ENCODE assay signal across 9 cellular contexts in the genomic region with DNA sequence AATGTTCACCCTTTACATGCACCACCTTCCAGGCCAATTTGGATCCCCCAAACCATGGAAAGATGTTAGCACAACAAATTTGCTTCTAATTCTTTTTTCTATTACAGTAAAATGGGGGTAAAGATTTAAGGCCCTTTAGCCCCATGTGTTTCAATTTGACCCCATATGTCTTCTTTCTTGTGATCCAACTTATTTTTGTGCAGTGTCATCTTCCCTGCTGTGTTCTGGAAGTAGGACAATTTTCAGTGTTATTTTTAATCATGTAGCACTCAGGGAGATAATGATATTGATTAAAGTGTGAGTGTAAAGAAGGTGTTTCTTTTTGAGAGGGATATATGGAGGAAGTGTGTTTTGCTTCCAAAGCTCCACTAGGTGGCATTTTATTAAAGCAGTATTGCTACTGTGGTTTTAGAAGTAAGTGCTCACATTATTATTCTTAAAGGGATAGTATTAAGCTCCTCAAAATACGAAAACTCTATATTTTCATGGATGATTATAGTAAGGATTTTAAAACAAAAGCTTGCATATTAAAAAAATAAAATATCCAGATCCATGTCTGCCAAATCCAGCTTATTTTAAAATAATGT.
A peak's percentile ranks its signal among the peaks of the same experiment; 100 is the strongest.
DNase-seq lines count a peak whose midpoint lies in the region; ATAC-seq, FAIRE-seq and TF ChIP-seq lines count a peak whose summit lies in the region.
"Had no signal": no experiment of that assay in that cellular context is flagged by ENCODE, and none has a peak within 500 bp of the region (broad histone marks: within the 10 kb centered on the region; RNA-seq: fewer than 3 reads in every experiment).

No MANE protein-coding gene starts in this region.

- no peak overlapping the region for H3K4me3 ChIP-seq in osteoblast (ENCODE audit: insufficient read depth, low read length)

- ATAC-seq in HG03432 (IDR thresholded peaks at IDR 0.05; ENCODE audit: unreplicated experiment) (peak; percentile 61), HG03439 (IDR thresholded peaks at IDR 0.05; ENCODE audit: unreplicated experiment) (no peak)

- H3K27me3 ChIP-seq in osteoblast (ENCODE audit: insufficient read depth, low read length) = no peaks in the 10 kb centered on the region

- no peaks in the 10 kb centered on the region for H3K79me2 ChIP-seq in osteoblast (ENCODE audit: insufficient read depth, low read length)

- no peak overlapping the region for H3K4me2 ChIP-seq in osteoblast (ENCODE audit: insufficient read depth, low read length)

- no peaks in the 10 kb centered on the region for H3K9me3 ChIP-seq in osteoblast (ENCODE audit: low read depth, low read length)

- no peak for FAIRE-seq in frontal cortex (lab: Jason Lieb, UNC)

- no peak overlapping the region for H2AFZ ChIP-seq in osteoblast (ENCODE audit: low read length)

- H3K27ac ChIP-seq in osteoblast (ENCODE audit: low read depth, low read length) = no peak overlapping the region

- no peaks in the 10 kb centered on the region for H3K36me3 ChIP-seq in osteoblast (ENCODE audit: insufficient read depth, low read length)

- DNase-seq in NCI-H1092 treated with DMSO at 0.1 percent for 48 hours (lab: John Stamatoyannopoulos, UW) (peak; percentile 22), NCI-H1092 (lab: John Stamatoyannopoulos, UW) (no peak), SW480 (ENCODE audit: low spot score) (peak; percentile 22), osteoblast (ENCODE audit: insufficient read length, low spot score, missing footprints) (no peak), NCI-H2227 (lab: John Stamatoyannopoulos, UW; ENCODE audit: unreplicated experiment) (no peak), frontal cortex (ENCODE audit: low spot score in 2 of 2) (no peak)
- DNase-seq: NCI-H2029 had no signal

- no peaks in the 10 kb centered on the region for H4K20me1 ChIP-seq in osteoblast (ENCODE audit: insufficient read depth, low read length)

- peak; percentile 14 for TF ChIP-seq CTCF in osteoblast (IDR thresholded peaks at IDR 0.05; ENCODE audit: extremely low read depth, low read depth, low read length)

- no peaks in the 10 kb centered on the region for H3K4me1 ChIP-seq in osteoblast (ENCODE audit: insufficient read depth, low read length)

Comparison
In these comparisons a context has a peak if more than half of its experiments do, and no peak if none do; other contexts are left out.
1. DNase-seq: peak in NCI-H1092 treated with DMSO at 0.1 percent for 48 hours (single experiment) and SW480 (single experiment); none in NCI-H1092 (single experiment), osteoblast (single experiment), NCI-H2227 (single experiment) and frontal cortex (0 of 2).